In genomic region chr2:111122631-111123421, GRCh38 we compare ENCODE assay signal across 8 cellular contexts. TPM values are rescaled to one million over a fixed set of nuclear protein-coding genes. Genes with fewer than 3 reads are reported as not detected.
DNase-seq lines count a peak whose midpoint lies in the region; ATAC-seq and TF ChIP-seq lines count a peak whose summit lies in the region.

No MANE protein-coding gene starts in this region.

- WGBS in adrenal gland, 4 donors = 0 to 1% (median 0%) methylated on average over 7 to 92 of the region's 92 CpGs

- H3K27ac ChIP-seq in adrenal gland = peak overlapping the region; percentile 66 to 99 (median 93)

- DNase-seq in DMS53 treated with DMSO at 0.1 percent for 48 hours (lab: John Stamatoyannopoulos, UW; ENCODE audit: unreplicated experiment) = peak; percentile 81
- peak; percentile 87 for DNase-seq in RKO (ENCODE audit: low spot score)
- peak; percentile 84 to 95 (median 91) for DNase-seq in adrenal gland
- DNase-seq in cardiac septum (ENCODE audit: low spot score) = peak; percentile 90
- peak; percentile 43 for DNase-seq in occipital lobe (lab: John Stamatoyannopoulos, UW)

- ATAC-seq in HG03460 (IDR thresholded peaks at IDR 0.05; ENCODE audit: unreplicated experiment) = peak; percentile 3
- ATAC-seq in HG03439 (IDR thresholded peaks at IDR 0.05; ENCODE audit: unreplicated experiment) = no peak
- no peak for ATAC-seq in HG02970 (IDR thresholded peaks at IDR 0.05; ENCODE audit: low FRiP score, unreplicated experiment)

- peaks cover 5 to 29% of the 10 kb centered on the region in 2 donors for H3K4me1 ChIP-seq in adrenal gland (replicated peaks in 1 of 2)

- intact Hi-C loops in adrenal gland (cut with DNase I) = no loop called here
- intact Hi-C loops in cardiac septum (cut with DNase I) = loop anchor here (2.0 kb wide), 1 partner anchor 40 kb away; no protein-coding TSS in a partner anchor

- no peak for TF ChIP-seq CTCF in adrenal gland (IDR thresholded peaks at IDR 0.05)

- H3K9me3 ChIP-seq in adrenal gland (replicated peaks in 1 of 3) = no peaks in the 10 kb centered on the region

- H3K36me3 ChIP-seq in adrenal gland (replicated peaks in 1 of 2) = peaks cover 0 to 11% of the 10 kb centered on the region in 2 donors

- no peaks in the 10 kb centered on the region for H3K27me3 ChIP-seq in adrenal gland

- peak; percentile 32 to 91 for TF ChIP-seq POLR2A in adrenal gland (IDR thresholded peaks at IDR 0.05)

- peak overlapping the region; percentile 27 to 65 (median 54) for H3K4me3 ChIP-seq in adrenal gland

RNA-seq across cellular contexts. Expression of gene BCL2L11, which starts 2.1 kb away (rescaled TPM):
- 100 to 1,000 TPM in 1 of 8 donors, 10 to 100 TPM in 7; 10.4 to 165 (median 21.1) TPM for total RNA-seq in adrenal gland
- 1 to 10 TPM; 2.5 to 7.8 (median 4.5) TPM for polyA plus RNA-seq in adrenal gland
- 5.2 TPM for total RNA-seq in cardiac septum
- total RNA-seq in occipital lobe = 3.7 TPM
